ENCODE assay signal across 10 cellular contexts in genomic region chr3:127073931-127074820, GRCh38.
DNase-seq lines count a peak whose midpoint lies in the region; ATAC-seq and TF ChIP-seq lines count a peak whose summit lies in the region.
"Had no signal": no experiment of that assay in that cellular context is flagged by ENCODE, and none has a peak within 500 bp of the region (broad histone marks: within the 10 kb centered on the region; RNA-seq: fewer than 3 reads in every experiment).

No MANE protein-coding gene starts in this region.

- H3K27ac ChIP-seq in VCaP = peak overlapping the region; percentile 70
- peak overlapping the region in 1 of 2 donors; percentile 25 for H3K27ac ChIP-seq in aorta (ENCODE audit: low read depth in 1 of 2, low read length in 2 of 2)
- H3K27ac ChIP-seq in gastroesophageal sphincter = no peak overlapping the region

- TF ChIP-seq POLR2A in gastroesophageal sphincter (IDR thresholded peaks at IDR 0.05) = no peak

- ATAC-seq in left cardiac atrium = no peak
- peak; percentile 41 for ATAC-seq in aorta (ENCODE audit: low FRiP score)
- ATAC-seq in GM21367 (IDR thresholded peaks at IDR 0.05; ENCODE audit: unreplicated experiment) = no peak
- no peak for ATAC-seq in gastroesophageal sphincter

- DNase-seq in cardiac septum (ENCODE audit: low spot score) (peak; percentile 67), left cardiac atrium (no peak), iris pigment epithelial cell (ENCODE audit: low read depth) (peak; percentile 48), aorta (peak in 1 of 2 donors; percentile 55)
- DNase-seq in activated naive CD4-positive, alpha-beta T cell treated with anti-CD3 and anti-CD28 coated beads, Interleukin-2, amount 50 U/mL, for 16 hours = no peak
- DNase-seq: activated T-cell treated with anti-CD3 and anti-CD28 coated beads, Interleukin-2, amount 50 U/mL, for 72 hours had no signal

- no peak for TF ChIP-seq EP300 in gastroesophageal sphincter (IDR thresholded peaks at IDR 0.05)

- intact Hi-C loops in cardiac septum (cut with DNase I) = no loop called here
- intact Hi-C loops in left cardiac atrium (cut with DNase I) = no loop called here
- intact Hi-C loops in aorta (cut with DNase I) = no loop called here

- no peaks in the 10 kb centered on the region for H3K36me3 ChIP-seq in aorta (ENCODE audit: control insufficient read depth in 1 of 2, insufficient read depth in 2 of 2, low read length in 1 of 2)
- no peaks in the 10 kb centered on the region for H3K36me3 ChIP-seq in gastroesophageal sphincter
- H3K36me3 ChIP-seq: WERI-Rb-1 had no signal

- H3K4me3 ChIP-seq in aorta (ENCODE audit: low read length in 2 of 2) = no peak overlapping the region
- no peak overlapping the region for H3K4me3 ChIP-seq in gastroesophageal sphincter

- H3K4me1 ChIP-seq in aorta (ENCODE audit: control insufficient read depth in 1 of 2, insufficient read depth in 2 of 2, low read length in 2 of 2) (no peaks in the 10 kb centered on the region), gastroesophageal sphincter (peaks cover 0 to 9% (median 0%) of the 10 kb centered on the region in 3 donors)

- H3K27me3 ChIP-seq in aorta (ENCODE audit: control insufficient read depth in 1 of 2, insufficient read depth in 2 of 2, low read length in 1 of 2) = no peaks in the 10 kb centered on the region
- peaks cover 8% of the 10 kb centered on the region for H3K27me3 ChIP-seq in gastroesophageal sphincter

- TF ChIP-seq CTCF in VCaP (conservative IDR thresholded peaks at IDR 0.05) (no peak), gastroesophageal sphincter (IDR thresholded peaks at IDR 0.05) (no peak)

- 21 to 27% methylated on average over 7 of the region's 7 CpGs for WGBS in aorta, 2 donors
- 33 to 62% methylated on average over 1 to 6 of the region's 7 CpGs for WGBS in gastroesophageal sphincter (ENCODE audit: low coverage in 1 of 2), 2 donors

- H3K9me3 ChIP-seq in aorta (ENCODE audit: control insufficient read depth, low read length) (no peaks in the 10 kb centered on the region), gastroesophageal sphincter (no peaks in the 10 kb centered on the region)

Comparison
In these comparisons a context has a peak if more than half of its experiments do, and no peak if none do; other contexts are left out.
1. DNase-seq: peak in cardiac septum (single experiment) and iris pigment epithelial cell (single experiment); none in left cardiac atrium (single experiment) and activated naive CD4-positive, alpha-beta T cell treated with anti-CD3 and anti-CD28 coated beads, Interleukin-2, amount 50 U/mL, for 16 hours (single experiment).